Comparison of ENCODE assay signal across 8 cellular contexts in genomic region chr3:120449701-120450216, GRCh38. TPM values are rescaled to one million over a fixed set of nuclear protein-coding genes. Genes with fewer than 3 reads are reported as not detected.
DNase-seq lines count a peak whose midpoint lies in the region; ATAC-seq and TF ChIP-seq lines count a peak whose summit lies in the region.

No MANE protein-coding gene starts in this region.

- H2BK12ac ChIP-seq in trophoblast cell (ENCODE audit: low read length), result no peak overlapping the region

- H3K36me3 ChIP-seq in trophoblast cell (ENCODE audit: control insufficient read depth in 1 of 2, insufficient read depth in 2 of 2, low read length in 2 of 2), result peaks cover 8 to 11% of the 10 kb centered on the region in 2 experiments

- no peak overlapping the region for H4K91ac ChIP-seq in trophoblast cell (ENCODE audit: low read depth, low read length)

- peak overlapping the region; percentile 85 to 90 for H3K4me3 ChIP-seq in foreskin fibroblast (ENCODE audit: low read depth in 1 of 2, low read length in 2 of 2)
- H3K4me3 ChIP-seq in trophoblast cell (ENCODE audit: low read depth, low read length), result peak overlapping the region; percentile 79

- no peak for TF ChIP-seq CTCF in foreskin fibroblast (IDR thresholded peaks at IDR 0.05; ENCODE audit: low read depth, low read length)

- H3K9ac ChIP-seq in trophoblast cell (ENCODE audit: low read length), result peak overlapping the region; percentile 94

- no peaks in the 10 kb centered on the region for H3K9me3 ChIP-seq in T-helper 17 cell (ENCODE audit: control insufficient read depth, low read length, poor library complexity, severe bottlenecking)
- H3K9me3 ChIP-seq in trophoblast cell (ENCODE audit: insufficient read depth, low read depth, low read length), result no peaks in the 10 kb centered on the region

- H3K4me1 ChIP-seq in trophoblast cell (ENCODE audit: control insufficient read depth in 1 of 2, insufficient read depth in 2 of 2, low read length in 2 of 2), result peaks cover 13 to 15% of the 10 kb centered on the region in 2 experiments

- no peak overlapping the region for H2AK5ac ChIP-seq in trophoblast cell (ENCODE audit: low read length)

- H3K23ac ChIP-seq in trophoblast cell (ENCODE audit: low read length), result no peak overlapping the region

- no peak for ATAC-seq in T-helper 17 cell
- ATAC-seq in GM21786 (IDR thresholded peaks at IDR 0.05; ENCODE audit: unreplicated experiment), result no peak
- ATAC-seq in HG03521 (IDR thresholded peaks at IDR 0.05; ENCODE audit: unreplicated experiment), result no peak
- ATAC-seq in HG03571 (IDR thresholded peaks at IDR 0.05; ENCODE audit: unreplicated experiment), result no peak
- ATAC-seq in HG02870 (IDR thresholded peaks at IDR 0.05; ENCODE audit: unreplicated experiment), result no peak

- DNase-seq in ELR (ENCODE audit: low read depth), result peak; percentile 56
- DNase-seq in T-helper 17 cell, result no peak
- peak; percentile 62 to 83 for DNase-seq in foreskin fibroblast
- peak in 1 of 2 donors; percentile 79 for DNase-seq in trophoblast cell

- peak overlapping the region; percentile 90 for H3K4me2 ChIP-seq in trophoblast cell (ENCODE audit: low read length)

- no peak overlapping the region for H2BK120ac ChIP-seq in trophoblast cell (ENCODE audit: insufficient read depth, low read length, poor library complexity)

- H3K79me2 ChIP-seq in trophoblast cell (ENCODE audit: control insufficient read depth, insufficient read depth, low read length, poor library complexity), result peaks cover 19% of the 10 kb centered on the region

- H3K18ac ChIP-seq in trophoblast cell (ENCODE audit: low read length), result no peak overlapping the region

- peak overlapping the region; percentile 94 for H3K4ac ChIP-seq in trophoblast cell (ENCODE audit: low read depth, low read length)

- peaks cover 70% of the 10 kb centered on the region for H3K27me3 Mint-ChIP-seq in T-helper 17 cell

- peak overlapping the region; percentile 89 for H2BK5ac ChIP-seq in trophoblast cell (ENCODE audit: low read depth, low read length, poor library complexity)

- WGBS in trophoblast cell (ENCODE audit: extremely low coverage, insufficient coverage, insufficient read length), result no CpG with 5 or more reads among the region's 10 CpGs

- peaks cover 13% of the 10 kb centered on the region for H3K36me3 Mint-ChIP-seq in T-helper 17 cell (ENCODE audit: low read depth)

- H3K27me3 ChIP-seq in trophoblast cell (ENCODE audit: insufficient read depth, low read length), result no peaks in the 10 kb centered on the region

- H2AFZ ChIP-seq in trophoblast cell (ENCODE audit: insufficient read depth, low read length, poor library complexity), result no peak overlapping the region

- no peak overlapping the region for H4K8ac ChIP-seq in trophoblast cell (ENCODE audit: low read depth, low read length)

- peaks cover 17% of the 10 kb centered on the region for H3K79me1 ChIP-seq in trophoblast cell (ENCODE audit: low read length)

- H3K27ac Mint-ChIP-seq in T-helper 17 cell, result no peak overlapping the region

- H3K4me1 Mint-ChIP-seq in T-helper 17 cell, result peaks cover 9% of the 10 kb centered on the region

- peak overlapping the region; percentile 86 for H3K4me3 Mint-ChIP-seq in T-helper 17 cell

- H4K12ac ChIP-seq in trophoblast cell (ENCODE audit: low read depth, low read length), result no peak overlapping the region

- no peak overlapping the region for H3K27ac ChIP-seq in trophoblast cell (ENCODE audit: low read depth, low read length)

- no peak overlapping the region for H3K14ac ChIP-seq in trophoblast cell (ENCODE audit: low read length)

RNA-seq across cellular contexts. Expression of gene FSTL1, which starts 1.0 kb away (rescaled TPM):
- 10 to 100 TPM in 1 of 2 donors, 1 to 10 TPM in 1; 1.1 to 17.4 TPM for total RNA-seq in T-helper 17 cell
- polyA plus RNA-seq in trophoblast cell (2013), result 507 and 510 TPM in 2 replicates

Comparison
In these comparisons a context has a peak if more than half of its experiments do, and no peak if none do; other contexts are left out.
1. DNase-seq: peak in ELR (single experiment) and foreskin fibroblast (2 of 2); none in T-helper 17 cell (0 of 3).